13 cellular contexts compared by ENCODE assay signal in the genomic region with DNA sequence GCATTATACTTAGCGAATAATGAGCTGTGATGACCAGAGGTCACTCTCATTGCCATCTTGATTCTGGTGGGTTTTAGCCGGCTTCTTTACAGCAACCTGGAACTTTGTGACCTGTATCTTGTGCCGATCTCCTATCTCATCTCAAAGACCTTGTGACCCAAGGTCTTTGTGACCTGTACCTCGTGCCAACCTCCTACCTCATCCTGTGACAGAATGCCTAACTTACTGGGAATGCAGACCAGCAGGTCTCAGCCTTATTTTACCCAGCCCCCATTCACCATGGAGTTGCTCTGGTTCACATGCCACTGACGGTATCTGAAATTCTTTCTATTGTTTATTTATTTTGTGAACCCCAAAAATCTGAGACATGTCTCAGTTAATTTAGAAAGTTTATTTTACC. TPM values are rescaled to one million over a fixed set of nuclear protein-coding genes. Genes with fewer than 3 reads are reported as not detected.
DNase-seq lines count a peak whose midpoint lies in the region; ATAC-seq and TF ChIP-seq lines count a peak whose summit lies in the region.
"Had no signal": no experiment of that assay in that cellular context is flagged by ENCODE, and none has a peak within 500 bp of the region (broad histone marks: within the 10 kb centered on the region; RNA-seq: fewer than 3 reads in every experiment).

No MANE protein-coding gene starts in this region.

- no peaks in the 10 kb centered on the region for H4K20me1 ChIP-seq in PC-9 (ENCODE audit: insufficient read depth)

- CTCF ChIA-PET in PC-9 (lab: Charles Lee), result no interaction called here

- no peak for ATAC-seq in HG03025 (IDR thresholded peaks at IDR 0.05; ENCODE audit: low FRiP score, unreplicated experiment)
- no peak for ATAC-seq in HG02678 (IDR thresholded peaks at IDR 0.05; ENCODE audit: unreplicated experiment)

- H3K36me3 Mint-ChIP-seq in progenitor cell of endocrine pancreas (ENCODE audit: insufficient read depth), result no peaks in the 10 kb centered on the region
- H3K36me3 Mint-ChIP-seq: CD4-positive, CD25-positive, alpha-beta regulatory T cell; CD8-positive, alpha-beta memory T cell had no signal

- no peak for TF ChIP-seq CTCF in PC-9 (conservative IDR thresholded peaks at IDR 0.05)
- no peak for TF ChIP-seq CTCF in progenitor cell of endocrine pancreas (IDR thresholded peaks at IDR 0.05; ENCODE audit: unreplicated experiment)

- POLR2A ChIA-PET in PC-9 (lab: Charles Lee; ENCODE audit: unreplicated experiment), result no interaction called here

- intact Hi-C loops in PC-9 (cut with micrococcal nuclease; ENCODE audit: unreplicated experiment), result loop anchor here (1.0 kb wide), 1 partner anchor 8 kb away; no protein-coding TSS in a partner anchor

- no peak overlapping the region for H3K27ac ChIP-seq in PC-9

- H3F3A ChIP-seq in PC-9 (ENCODE audit: insufficient read depth, low read depth), result peaks cover 8% of the 10 kb centered on the region; the same call in 1 of the 2 replicates

- DNase-seq in PC-9 (peak; percentile 59 to 62), islet precursor cell (peak; percentile 72), progenitor cell of endocrine pancreas (ENCODE audit: low spot score, unreplicated experiment) (no peak), NCI-H2171 treated with DMSO at 0.1 percent for 48 hours (lab: John Stamatoyannopoulos, UW) (no peak)
- DNase-seq: ACHN; BE2C; C1 segment of cervical spinal cord; CD4-positive, CD25-positive, alpha-beta regulatory T cell; CD8-positive, alpha-beta memory T cell; COR-L47; HCEC 1CT had no signal

- H3K36me3 ChIP-seq in PC-9 (ENCODE audit: low read depth), result no peaks in the 10 kb centered on the region
- H3K36me3 ChIP-seq: BE2C had no signal

- H3K79me2 ChIP-seq in PC-9 (ENCODE audit: low read depth), result no peaks in the 10 kb centered on the region

- peaks cover 32% of the 10 kb centered on the region for H3K4me1 ChIP-seq in PC-9 (replicated peaks; ENCODE audit: insufficient read depth)
- H3K4me1 ChIP-seq: BE2C had no signal

- H3K9me2 ChIP-seq in PC-9 (ENCODE audit: insufficient read depth), result no peaks in the 10 kb centered on the region

- H3K27me3 ChIP-seq in PC-9 (ENCODE audit: insufficient read depth, low read depth), result no peaks in the 10 kb centered on the region

- no peaks in the 10 kb centered on the region for H3K9me3 ChIP-seq in PC-9 (ENCODE audit: insufficient read depth, low read depth)
- H3K9me3 ChIP-seq: BE2C had no signal

- H3K27me3 Mint-ChIP-seq in progenitor cell of endocrine pancreas, result peaks cover 2% of the 10 kb centered on the region
- H3K27me3 Mint-ChIP-seq: CD4-positive, CD25-positive, alpha-beta regulatory T cell had no signal

- H3K27ac Mint-ChIP-seq in progenitor cell of endocrine pancreas, result peak overlapping the region; percentile 47
- H3K27ac Mint-ChIP-seq: CD4-positive, CD25-positive, alpha-beta regulatory T cell; CD8-positive, alpha-beta memory T cell had no signal

- no peak overlapping the region for H3K4me3 Mint-ChIP-seq in progenitor cell of endocrine pancreas (ENCODE audit: low read depth)
- H3K4me3 Mint-ChIP-seq: CD4-positive, CD25-positive, alpha-beta regulatory T cell; CD8-positive, alpha-beta memory T cell had no signal

- no peak overlapping the region for H3K4me3 ChIP-seq in PC-9

- no peak overlapping the region for H2AFZ ChIP-seq in PC-9

- peak overlapping the region; percentile 13; the same call in 1 of the 2 replicates for H3K4me2 ChIP-seq in PC-9

- H3K4me1 Mint-ChIP-seq in progenitor cell of endocrine pancreas (ENCODE audit: low read depth), result peaks cover 48% of the 10 kb centered on the region
- H3K4me1 Mint-ChIP-seq: CD4-positive, CD25-positive, alpha-beta regulatory T cell; CD8-positive, alpha-beta memory T cell had no signal

- no peaks in the 10 kb centered on the region for H3K9me3 Mint-ChIP-seq in progenitor cell of endocrine pancreas (ENCODE audit: low read depth)

- no TSS peak for BruUV-seq in PC-9 (replicated peaks; lab: Mats Ljungman, UMichigan)

RNA-seq across cellular contexts. Expression of gene HSPB8, which starts 7.5 kb away (rescaled TPM):
- total RNA-seq in PC-9 (2021) (4.8 and 6.0 TPM in 2 replicates), progenitor cell of endocrine pancreas (37.9 and 38.7 TPM in 2 replicates)
- total RNA-seq: CD4-positive, CD25-positive, alpha-beta regulatory T cell; CD8-positive, alpha-beta memory T cell had no signal

Comparison
In these comparisons a context has a peak if more than half of its experiments do, and no peak if none do; other contexts are left out.
1. DNase-seq: peak in PC-9 (2 of 2) and islet precursor cell (single experiment); none in progenitor cell of endocrine pancreas (single experiment) and NCI-H2171 treated with DMSO at 0.1 percent for 48 hours (single experiment).